Comparison of ENCODE assay signal across 8 cellular contexts in the genomic region with DNA sequence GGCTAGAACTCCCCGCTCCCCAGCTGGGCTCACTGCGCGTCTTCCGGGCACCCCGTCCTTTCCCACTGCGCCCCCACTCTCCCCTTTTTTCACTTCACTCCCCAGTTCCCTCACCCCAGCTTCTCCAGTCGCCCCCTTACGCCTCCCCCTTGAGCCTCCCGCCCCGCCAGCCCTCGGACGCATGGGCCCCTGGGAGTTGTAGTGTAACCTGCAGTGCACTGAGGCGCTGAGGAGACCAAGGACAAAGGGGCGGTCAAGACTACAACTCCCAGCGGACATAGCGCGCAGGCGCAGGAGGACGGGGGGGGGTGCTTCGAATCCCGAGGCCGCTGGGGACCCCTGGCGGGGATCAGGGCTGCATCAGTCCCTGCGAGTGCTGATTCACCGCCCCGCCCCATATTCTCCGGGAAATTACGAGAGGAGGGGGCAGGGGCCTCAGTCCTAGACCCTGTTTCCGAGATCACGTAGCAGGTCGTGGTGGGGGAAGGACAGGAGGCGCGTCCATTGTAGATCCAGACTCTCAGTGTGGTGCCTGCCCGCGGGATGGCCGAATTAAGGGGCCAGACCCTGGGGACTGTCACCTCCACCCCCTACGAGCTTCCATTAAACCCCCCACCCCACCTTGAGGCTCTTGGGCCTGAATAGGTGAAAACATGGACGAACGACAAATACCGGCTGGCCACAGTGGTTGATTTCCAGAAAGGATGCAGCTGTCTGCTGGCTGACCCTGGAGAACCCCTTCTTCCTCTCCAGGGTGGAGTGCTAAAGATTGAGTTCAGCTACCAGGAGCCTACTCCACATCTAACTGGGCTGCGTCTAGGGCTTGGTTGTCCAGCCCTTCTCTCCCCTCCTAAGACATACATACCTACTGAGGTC. TPM values are rescaled to one million over a fixed set of nuclear protein-coding genes. Genes with fewer than 3 reads are reported as not detected.
A peak's percentile ranks its signal among the peaks of the same experiment; 100 is the strongest.
DNase-seq lines count a peak whose midpoint lies in the region; ATAC-seq and TF ChIP-seq lines count a peak whose summit lies in the region.

No MANE protein-coding gene starts in this region.

- peak; percentile 94 for TF ChIP-seq CTCF in IMR-90 (conservative IDR thresholded peaks at IDR 0.05; ENCODE audit: low read depth, low read length)
- peak; percentile 67 for TF ChIP-seq CTCF in OCI-LY3 (IDR thresholded peaks at IDR 0.05; ENCODE audit: low read depth, low read length)

- H3K9ac ChIP-seq in IMR-90 (ENCODE audit: low read depth, low read length) = peak overlapping the region; percentile 95
- H3K9ac ChIP-seq in OCI-LY3 (ENCODE audit: low read length) = peak overlapping the region; percentile 94

- no peaks in the 10 kb centered on the region for H3K9me3 ChIP-seq in IMR-90 (ENCODE audit: control insufficient read depth, insufficient read depth, low read length)
- H3K9me3 ChIP-seq in OCI-LY3 (ENCODE audit: insufficient read depth, low read length) = 0 out of 2 replicates have a peak, but pooled peaks cover 4% of the 10 kb centered on the region
- no peaks in the 10 kb centered on the region for H3K9me3 ChIP-seq in mononuclear cell (ENCODE audit: low read depth, low read length)

- H2AK5ac ChIP-seq in IMR-90 (ENCODE audit: low read depth, low read length) = peak overlapping the region; percentile 97

- peaks cover 8% of the 10 kb centered on the region for H3K36me3 ChIP-seq in IMR-90 (ENCODE audit: control insufficient read depth, insufficient read depth, low read length)
- H3K36me3 ChIP-seq in OCI-LY3 (replicated peaks; ENCODE audit: low read depth, low read length) = peaks cover 35% of the 10 kb centered on the region

- peak; percentile 39 for TF ChIP-seq POLR2A in IMR-90 (IDR thresholded peaks at IDR 0.05; ENCODE audit: low read depth, low read length)

- peak overlapping the region; percentile 100 for H2BK5ac ChIP-seq in IMR-90 (ENCODE audit: low read depth, low read length, poor library complexity, severe bottlenecking)

- H3K56ac ChIP-seq in IMR-90 (ENCODE audit: extremely low read depth, insufficient read depth, low read length) = peak overlapping the region; percentile 86

- TF ChIP-seq RAD21 in IMR-90 (IDR thresholded peaks at IDR 0.05; ENCODE audit: low read length) = peak; percentile 66

- H3K4me1 ChIP-seq in IMR-90 (ENCODE audit: control insufficient read depth, insufficient read depth, low read length) = peaks cover 12% of the 10 kb centered on the region
- peaks cover 38% of the 10 kb centered on the region for H3K4me1 ChIP-seq in OCI-LY3 (ENCODE audit: low read length)
- peaks cover 58% of the 10 kb centered on the region for H3K4me1 ChIP-seq in mononuclear cell (ENCODE audit: insufficient read depth, low read length)

- peak overlapping the region; percentile 99 for H4K91ac ChIP-seq in IMR-90 (ENCODE audit: insufficient read depth, low read depth, low read length)

- peak overlapping the region; percentile 96 to 99 for H4K8ac ChIP-seq in IMR-90 (ENCODE audit: low read depth in 2 of 2, low read length in 2 of 2)

- peak overlapping the region; percentile 96 for H3K23ac ChIP-seq in IMR-90 (ENCODE audit: low read depth, low read length)

- H3K27ac ChIP-seq in IMR-90 (ENCODE audit: insufficient read depth, low read length) = peak overlapping the region; percentile 99
- H3K27ac ChIP-seq in OCI-LY3 (ENCODE audit: low read length) = peak overlapping the region; percentile 78

- peak overlapping the region; percentile 98 for H3K4me3 ChIP-seq in IMR-90 (ENCODE audit: insufficient read depth, low read depth, low read length)
- peak overlapping the region; percentile 94 for H3K4me3 ChIP-seq in OCI-LY3 (ENCODE audit: low read length)
- peak overlapping the region; percentile 99 for H3K4me3 ChIP-seq in mononuclear cell (ENCODE audit: low read length)

- H2AK9ac ChIP-seq in IMR-90 (replicated peaks; ENCODE audit: low read depth, low read length, poor library complexity) = peak overlapping the region; percentile 98

- H2BK15ac ChIP-seq in IMR-90 (ENCODE audit: low read depth, low read length) = peak overlapping the region; percentile 99; the same call in 2 of the 3 replicates

- peaks cover 0 to 17% of the 10 kb centered on the region in 2 experiments; a peak in 2 of 4 replicates for H3K79me1 ChIP-seq in IMR-90 (ENCODE audit: low read depth in 1 of 2, low read length in 2 of 2)

- intact Hi-C loops in IMR-90 (cut with micrococcal nuclease) = loop anchor here (5.0 kb wide), 1 partner anchor 42 kb away; no protein-coding TSS in a partner anchor

- peak overlapping the region; percentile 96 for H2BK20ac ChIP-seq in IMR-90 (ENCODE audit: low read depth, low read length)

- in situ Hi-C loops in IMR-90 (cut with MboI; ENCODE audit: low sequenced_read_pairs) = no loop called here

- peaks cover 11% of the 10 kb centered on the region for H3K9me1 ChIP-seq in IMR-90 (ENCODE audit: insufficient read depth, low read length)

- dilution Hi-C loops in IMR-90 (cut with HindIII; ENCODE audit: low sequenced_read_pairs, unreplicated experiment) = no loop called here

- peak overlapping the region; percentile 99 for H3K4ac ChIP-seq in IMR-90 (ENCODE audit: low read depth, low read length)

- H3K4me2 ChIP-seq in IMR-90 (ENCODE audit: low read depth, low read length) = peak overlapping the region; percentile 82
- peak overlapping the region; percentile 90 for H3K4me2 ChIP-seq in OCI-LY3 (ENCODE audit: low read length)

- H3K27me3 ChIP-seq in IMR-90 (ENCODE audit: control insufficient read depth, insufficient read depth, low read length) (no peaks in the 10 kb centered on the region), OCI-LY3 (ENCODE audit: low read depth, low read length) (0 out of 2 replicates have a peak, but pooled peaks cover 4% of the 10 kb centered on the region), mononuclear cell (ENCODE audit: insufficient read depth, low read length) (no peaks in the 10 kb centered on the region)

- H3K18ac ChIP-seq in IMR-90 (ENCODE audit: low read depth, low read length) = peak overlapping the region; percentile 93

- ATAC-seq in GM21529 (IDR thresholded peaks at IDR 0.05; ENCODE audit: unreplicated experiment) (peak; percentile 91), IMR-90 (ENCODE audit: low read depth) (peak; percentile 93)

- peak overlapping the region; percentile 93 for H4K5ac ChIP-seq in IMR-90 (ENCODE audit: low read depth, low read length)

- DNase-seq in DMS114 treated with DMSO at 0.1 percent for 48 hours (lab: John Stamatoyannopoulos, UW; ENCODE audit: unreplicated experiment) = peak; percentile 96
- DNase-seq in IMR-90 = peak; percentile 99
- DNase-seq in activated T-cell treated with anti-CD3 and anti-CD28 coated beads for 24 hours (ENCODE audit: low read depth) = peak; percentile 87
- peak; percentile 95 for DNase-seq in epidermal melanocyte (ENCODE audit: insufficient read length, low spot score)
- peak; percentile 88 to 89 for DNase-seq in stimulated activated CD8-positive, alpha-beta memory T cell treated with anti-CD3 and anti-CD28 coated beads, Interleukin-4, amount 100 ng/mL, for 1 hour (ENCODE audit: low read depth in 2 of 2, low spot score in 1 of 2)

- CTCF ChIA-PET in IMR-90 (lab: Yijun Ruan, JAX) = interaction anchor here (0.9 kb wide), 1 partner anchor 45 kb away, joined by 3 read pairs; no protein-coding TSS in a partner anchor

- 10% methylated on average over 2 of the region's 41 CpGs; no CpG with 5 or more reads in 1 of the 2 experiments for WGBS in IMR-90 (ENCODE audit: extremely low coverage in 2 of 2, insufficient read length in 1 of 2), 2 experiments

- peak overlapping the region; percentile 99 for H3K14ac ChIP-seq in IMR-90 (replicated peaks; ENCODE audit: low read depth, low read length)

- peaks cover 44% of the 10 kb centered on the region for H3K79me2 ChIP-seq in OCI-LY3 (ENCODE audit: low read length)

- POLR2A ChIA-PET in IMR-90 (lab: Charles Lee; ENCODE audit: unreplicated experiment) = interaction anchor here (0.5 to 0.7 kb wide), 2 partner anchors 67 to 286 kb away, joined by 3 to 5 read pairs; no protein-coding TSS in a partner anchor

- H2BK120ac ChIP-seq in IMR-90 (ENCODE audit: low read depth, low read length) = peak overlapping the region; percentile 100

- peaks cover 44% of the 10 kb centered on the region for H4K20me1 ChIP-seq in IMR-90 (ENCODE audit: insufficient read depth, low read length)
- peaks cover 37% of the 10 kb centered on the region for H4K20me1 ChIP-seq in OCI-LY3 (ENCODE audit: insufficient read depth, low read length)

- no TSS peak for BruUV-seq in IMR-90 (replicated peaks; lab: Mats Ljungman, UMichigan)

- H2AFZ ChIP-seq in IMR-90 (replicated peaks; ENCODE audit: low read length, poor library complexity) = peak overlapping the region; percentile 99
- peak overlapping the region; percentile 94 for H2AFZ ChIP-seq in OCI-LY3 (ENCODE audit: low read depth, low read length)

TF ChIP-seq in IMR-90, 13 proteins besides CTCF, POLR2A, EP300 and RAD21 (continues in another document):
- peak; percentile 87 for TF ChIP-seq NFE2L2 (IDR thresholded peaks at IDR 0.05; ENCODE audit: low read depth, low read length)
- no peak for TF ChIP-seq MAFK (IDR thresholded peaks at IDR 0.05; ENCODE audit: low read depth, low read length)
- no peak for TF ChIP-seq CHD1 (IDR thresholded peaks at IDR 0.05; ENCODE audit: low read depth, low read length)
- TF ChIP-seq USF2 (IDR thresholded peaks at IDR 0.05; ENCODE audit: low read depth, low read length) = 0 out of 2 replicates have a peak, but pooled peaks have one; percentile 0
- no peak for TF ChIP-seq RFX5 (IDR thresholded peaks at IDR 0.05; ENCODE audit: low read depth, low read length)
- TF ChIP-seq MXI1 (IDR thresholded peaks at IDR 0.05; ENCODE audit: borderline replicate concordance, low read depth, low read length) = no peak

RNA-seq across cellular contexts. Expression of gene YWHAG, which starts 0.6 kb away (rescaled TPM):
- total RNA-seq in IMR-90 (2012; rRNA removed) (40.1 and 58.6 TPM in 2 replicates), mononuclear cell (23.5 TPM)
- 56.9 and 64.9 TPM in 2 replicates for polyA plus RNA-seq in IMR-90 (2012; rRNA removed)
- polyA plus RNA-seq in IMR-90 (2012; cell fraction: cytosol; rRNA removed) = 26.6 and 33.4 TPM in 2 replicates
- 15.8 and 33.2 TPM in 2 replicates for polyA plus RNA-seq in IMR-90 (2012; cell fraction: nucleus; rRNA removed; ENCODE audit: low replicate concordance)

RNA-seq across cellular contexts. Expression of gene SSC4D, which starts 50.1 kb away (rescaled TPM):
- total RNA-seq in IMR-90 (2012; rRNA removed) = 0.36 and 0.56 TPM in 2 replicates
- 0.63 and 0.70 TPM in 2 replicates for polyA plus RNA-seq in IMR-90 (2012; rRNA removed)
- 0.35 and 0.97 TPM in 2 replicates for polyA plus RNA-seq in IMR-90 (2012; cell fraction: cytosol; rRNA removed)
- polyA plus RNA-seq in IMR-90 (2012; cell fraction: nucleus; rRNA removed; ENCODE audit: low replicate concordance) = 1.1 TPM in 2 replicates
- total RNA-seq in mononuclear cell = not detected

RNA-seq across cellular contexts. Expression of gene HSPB1, which starts 56.9 kb away (rescaled TPM):
- total RNA-seq in IMR-90 (2012; rRNA removed) (33.2 and 48.6 TPM in 2 replicates), mononuclear cell (4.5 TPM)
- polyA plus RNA-seq in IMR-90 (2012; rRNA removed) = 1,363 and 1,841 TPM in 2 replicates
- 2,238 and 2,632 TPM in 2 replicates for polyA plus RNA-seq in IMR-90 (2012; cell fraction: cytosol; rRNA removed)
- 412 and 1,178 TPM in 2 replicates for polyA plus RNA-seq in IMR-90 (2012; cell fraction: nucleus; rRNA removed; ENCODE audit: low replicate concordance)

Comparison
In these comparisons a context has a peak if more than half of its experiments do, and no peak if none do; other contexts are left out.
1. Peak in every context shown above with its lines: DNase-seq, ATAC-seq, H3K4me3 ChIP-seq and H3K27ac ChIP-seq.